ENCODE assay signal across 9 cellular contexts in genomic region chr3:195129644-195130492, GRCh38.
DNase-seq lines count a peak whose midpoint lies in the region; ATAC-seq and TF ChIP-seq lines count a peak whose summit lies in the region.
"Had no signal": no experiment of that assay in that cellular context is flagged by ENCODE, and none has a peak within 500 bp of the region (broad histone marks: within the 10 kb centered on the region; RNA-seq: fewer than 3 reads in every experiment).

No MANE protein-coding gene starts in this region.

- H3K23me2 ChIP-seq in H9 (ENCODE audit: insufficient read length, low read depth, low read length, poor library complexity, severe bottlenecking) = no peaks in the 10 kb centered on the region

- H3K27ac ChIP-seq in mammary epithelial cell (ENCODE audit: insufficient read depth, low read depth, low read length) = no peak overlapping the region
- H3K27ac ChIP-seq in heart right ventricle = no peak overlapping the region
- no peak overlapping the region for H3K27ac ChIP-seq in H9 (ENCODE audit: insufficient read length, low read depth, low read length)
- H3K27ac ChIP-seq in left ventricle myocardium inferior (replicated peaks) = no peak overlapping the region

- ATAC-seq in GM19351 (IDR thresholded peaks at IDR 0.05; ENCODE audit: unreplicated experiment) (peak; percentile 81), HG03139 (IDR thresholded peaks at IDR 0.05; ENCODE audit: unreplicated experiment) (peak; percentile 88), heart right ventricle (no peak)

- H4K20me1 ChIP-seq in mammary epithelial cell (ENCODE audit: insufficient read depth, low read length) (no peaks in the 10 kb centered on the region), H9 (ENCODE audit: control insufficient read depth, insufficient read depth, insufficient read length) (no peaks in the 10 kb centered on the region)

- H3K4ac ChIP-seq in H9 (ENCODE audit: low read depth, low read length) = no peak overlapping the region

- peaks cover 8% of the 10 kb centered on the region in 2 experiments; a peak in 3 of 4 replicates for H3K4me1 Mint-ChIP-seq in H9

- no peaks in the 10 kb centered on the region for H3K79me1 ChIP-seq in H9 (ENCODE audit: insufficient read depth, low read depth, low read length, poor library complexity, severe bottlenecking)

- TF ChIP-seq CTCF in GM06990 (IDR thresholded peaks at IDR 0.05; ENCODE audit: insufficient read depth, low read length, poor library complexity, severe bottlenecking) (no peak), mammary epithelial cell (conservative IDR thresholded peaks at IDR 0.05 in 1 of 2, IDR thresholded peaks at IDR 0.05 in 1 of 2; ENCODE audit: extremely low read depth in 1 of 2, insufficient read depth in 1 of 2, low read depth in 1 of 2, low read length in 2 of 2) (no peak), heart right ventricle (IDR thresholded peaks at IDR 0.05) (no peak), H9 (conservative IDR thresholded peaks at IDR 0.05) (no peak), left ventricle myocardium inferior (IDR thresholded peaks at IDR 0.05; ENCODE audit: borderline replicate concordance) (no peak)

- H3K4me1 ChIP-seq in mammary epithelial cell (ENCODE audit: insufficient read depth, low read length) = peaks cover 24% of the 10 kb centered on the region
- peaks cover 2 to 18% (median 10%) of the 10 kb centered on the region in 9 donors for H3K4me1 ChIP-seq in heart right ventricle
- no peaks in the 10 kb centered on the region for H3K4me1 ChIP-seq in H9 (ENCODE audit: insufficient read depth, low read length)
- H3K4me1 ChIP-seq in left ventricle myocardium inferior = peaks cover 21% of the 10 kb centered on the region

- in situ Hi-C loops in mammary epithelial cell (cut with MboI; ENCODE audit: low sequenced_read_pairs in 2 of 2) = no loop called here

- TSS peak; percentile 98 for BruUV-seq in mammary epithelial cell (replicated peaks; lab: Mats Ljungman, UMichigan)

- no peaks in the 10 kb centered on the region for H3K36me3 Mint-ChIP-seq in H9 (ENCODE audit: insufficient read depth in 1 of 3, low read depth in 3 of 3)

- H4K91ac ChIP-seq in H9 (ENCODE audit: insufficient read length, low read depth, low read length) = no peak overlapping the region

- H3T11ph ChIP-seq in H9 (ENCODE audit: low read length) = no peak overlapping the region

- H3K9me3 Mint-ChIP-seq in H9 = no peaks in the 10 kb centered on the region

- H3K9me3 ChIP-seq in mammary epithelial cell (replicated peaks; ENCODE audit: insufficient read depth, low read length) = no peaks in the 10 kb centered on the region
- no peaks in the 10 kb centered on the region for H3K9me3 ChIP-seq in heart right ventricle
- no peaks in the 10 kb centered on the region for H3K9me3 ChIP-seq in H9 (ENCODE audit: control insufficient read depth, low read depth, low read length)
- H3K9me3 ChIP-seq in left ventricle myocardium inferior (replicated peaks) = no peaks in the 10 kb centered on the region

- H3K4me2 ChIP-seq in mammary epithelial cell (ENCODE audit: insufficient read depth, low read depth, low read length) (no peak overlapping the region), H9 (ENCODE audit: insufficient read depth, insufficient read length, low read length) (no peak overlapping the region)

- dilution Hi-C loops in mammary epithelial cell (cut with HindIII; ENCODE audit: low sequenced_read_pairs) = no loop called here

- no peak overlapping the region for H2BK5ac ChIP-seq in H9 (ENCODE audit: insufficient read length, low read length)

- 55% methylated on average over 11 of the region's 11 CpGs for WGBS in mammary epithelial cell (ENCODE audit: low coverage, missing lambda C conversion rate)
- 87 to 93% methylated on average over 11 of the region's 11 CpGs for WGBS in heart right ventricle, 2 donors
- WGBS in H9 (ENCODE audit: extremely low coverage, insufficient read length, low lambda C conversion rate) = no CpG with 5 or more reads among the region's 11 CpGs

- no peak overlapping the region for H2BK12ac ChIP-seq in H9 (ENCODE audit: insufficient read length, low read depth, low read length)

- H3K27me3 Mint-ChIP-seq in H9 (ENCODE audit: low read depth) = no peaks in the 10 kb centered on the region

- H2AFZ ChIP-seq in mammary epithelial cell (ENCODE audit: low read depth, low read length) (no peak overlapping the region), H9 (ENCODE audit: low read length) (no peak overlapping the region)

- H3K56ac ChIP-seq in H9 (ENCODE audit: insufficient read length, low read depth, low read length) = no peak overlapping the region

- no peak overlapping the region for H2AK5ac ChIP-seq in H9 (ENCODE audit: insufficient read length, low read length)

- intact Hi-C loops in mammary epithelial cell (cut with micrococcal nuclease) (loop anchor here (10.0 kb wide), 1 partner anchor 125 kb away; no protein-coding TSS in a partner anchor), heart right ventricle (cut with DNase I) (loop anchor here in 3 of 10 donors (5.0 to 10.0 kb wide), 2 partner anchors 122 to 125 kb away; no protein-coding TSS in a partner anchor), left ventricle myocardium inferior (cut with micrococcal nuclease) (no loop called here)

- H4K5ac ChIP-seq in H9 (ENCODE audit: insufficient read length, low read depth, low read length) = no peak overlapping the region

- no peak overlapping the region for H3K23ac ChIP-seq in H9 (ENCODE audit: insufficient read length, low read depth, low read length)

- H3K9ac ChIP-seq in mammary epithelial cell (ENCODE audit: insufficient read depth, low read length) = no peak overlapping the region
- H3K9ac ChIP-seq in H9 (ENCODE audit: extremely low read depth, insufficient read length, low read length) = no peak overlapping the region

- H3K27me3 ChIP-seq in GM06990 (replicated peaks; ENCODE audit: control insufficient read depth, insufficient read depth, low read length) = no peaks in the 10 kb centered on the region
- no peaks in the 10 kb centered on the region for H3K27me3 ChIP-seq in mammary epithelial cell (ENCODE audit: insufficient read depth, low read length)
- no peaks in the 10 kb centered on the region for H3K27me3 ChIP-seq in heart right ventricle
- H3K27me3 ChIP-seq in H9 (ENCODE audit: insufficient read depth, low read length) = no peaks in the 10 kb centered on the region
- H3K27me3 ChIP-seq in left ventricle myocardium inferior (ENCODE audit: low read depth) = no peaks in the 10 kb centered on the region

- H3K79me2 ChIP-seq in mammary epithelial cell (ENCODE audit: insufficient read depth, low read length) (no peaks in the 10 kb centered on the region), H9 (ENCODE audit: insufficient read depth, low read length) (no peaks in the 10 kb centered on the region)

- no peak overlapping the region for H3K18ac ChIP-seq in H9 (ENCODE audit: insufficient read length, low read depth, low read length)

- H3K27ac Mint-ChIP-seq in H9 = no peak overlapping the region

- H2BK120ac ChIP-seq in H9 (ENCODE audit: low read depth, low read length, poor library complexity, severe bottlenecking) = no peak overlapping the region

- CTCF ChIA-PET in mammary epithelial cell (lab: Charles Lee; ENCODE audit: low non-redundant PET) = no interaction called here

- DNase-seq in GM06990 (ENCODE audit: extremely low read depth, insufficient read length) (peak; percentile 85), mammary epithelial cell (peak; percentile 71), heart right ventricle (no peak), HUDEP-2 (lab: John Stamatoyannopoulos, UW; ENCODE audit: unreplicated experiment in 76 of 76) (no peak), H9 (no peak), left ventricle myocardium inferior (no peak)
- DNase-seq: GF-D8 had no signal

- H3K36me3 ChIP-seq in GM06990 (ENCODE audit: control insufficient read depth, insufficient read depth, low read length) (no peaks in the 10 kb centered on the region), mammary epithelial cell (ENCODE audit: insufficient read depth, low read length) (no peaks in the 10 kb centered on the region), heart right ventricle (no peaks in the 10 kb centered on the region), left ventricle myocardium inferior (no peaks in the 10 kb centered on the region)

- no peak overlapping the region for H2BK20ac ChIP-seq in H9 (ENCODE audit: low read depth, low read length, poor library complexity, severe bottlenecking)

- H3K4me3 Mint-ChIP-seq in H9 = no peak overlapping the region

- no peak overlapping the region for H3K14ac ChIP-seq in H9 (ENCODE audit: insufficient read depth, low read length)

- peak overlapping the region; percentile 42 for H3K4me3 ChIP-seq in GM06990 (replicated peaks; ENCODE audit: low read depth, low read length)
- no peak overlapping the region for H3K4me3 ChIP-seq in mammary epithelial cell (replicated peaks in 1 of 3; ENCODE audit: insufficient read depth in 1 of 3, low read depth in 2 of 3, low read length in 3 of 3)
- no peak overlapping the region for H3K4me3 ChIP-seq in heart right ventricle
- no peak overlapping the region for H3K4me3 ChIP-seq in left ventricle myocardium inferior

- no peak overlapping the region for H4K8ac ChIP-seq in H9 (replicated peaks; ENCODE audit: insufficient read length, low read depth, low read length)

- no peak overlapping the region for H2BK15ac ChIP-seq in H9 (ENCODE audit: low read depth, low read length)

Comparison
In these comparisons a context has a peak if more than half of its experiments do, and no peak if none do; other contexts are left out.
1. DNase-seq: peak in GM06990 (single experiment) and mammary epithelial cell (single experiment); none in heart right ventricle (0 of 2), HUDEP-2 (0 of 76), H9 (single experiment) and left ventricle myocardium inferior (single experiment).
2. ATAC-seq: peak in GM19351 (single experiment) and HG03139 (single experiment); none in heart right ventricle (0 of 8).